ENCODE assay signal across 10 cellular contexts in genomic region chr11:119369035-119369925, GRCh38. TPM values are rescaled to one million over a fixed set of nuclear protein-coding genes. Genes with fewer than 3 reads are reported as not detected.
DNase-seq lines count a peak whose midpoint lies in the region; ATAC-seq and TF ChIP-seq lines count a peak whose summit lies in the region.
"Had no signal": no experiment of that assay in that cellular context is flagged by ENCODE, and none has a peak within 500 bp of the region (broad histone marks: within the 10 kb centered on the region; RNA-seq: fewer than 3 reads in every experiment).

No MANE protein-coding gene starts in this region.

- peak overlapping the region; percentile 26 to 99 (median 92) for H3K27ac ChIP-seq in dorsolateral prefrontal cortex
- H3K27ac ChIP-seq in transverse colon: peak overlapping the region; percentile 80 to 88 (median 86)

- WGBS in transverse colon (ENCODE audit: low coverage in 1 of 2), 2 donors: 33 to 49% methylated on average over 4 to 13 of the region's 13 CpGs

- TF ChIP-seq CTCF in dorsolateral prefrontal cortex (IDR thresholded peaks at IDR 0.05 in 54 of 56, conservative IDR thresholded peaks at IDR 0.05 in 2 of 56; ENCODE audit: low read depth in 1 of 56, partially characterized antibody in 56 of 56) (no peak), transverse colon (IDR thresholded peaks at IDR 0.05) (no peak)

- intact Hi-C loops in dorsolateral prefrontal cortex (cut with DNase I): loop anchor here in 1 of 2 donors (5.0 kb wide), 1 partner anchor 48 kb away; no protein-coding TSS in a partner anchor
- intact Hi-C loops in transverse colon (cut with DNase I; ENCODE audit: low total_unique reads): no loop called here

- peaks cover 44 to 74% (median 71%) of the 10 kb centered on the region in 4 donors for H3K4me1 ChIP-seq in transverse colon

- DNase-seq in NCI-H1105 treated with DMSO at 0.1 percent for 48 hours (lab: John Stamatoyannopoulos, UW) (peak; percentile 37), NCI-H1105 (lab: John Stamatoyannopoulos, UW) (no peak), dorsolateral prefrontal cortex (no peak), mesenteric fat pad (ENCODE audit: low spot score) (peak; percentile 55), transverse colon (peak; percentile 66), NCI-H1417 treated with DMSO at 0.1 percent for 48 hours (lab: John Stamatoyannopoulos, UW) (no peak), COLO668 (lab: John Stamatoyannopoulos, UW; ENCODE audit: unreplicated experiment) (no peak)
- DNase-seq: GDM1, SW 1271 had no signal

- in situ Hi-C loops in transverse colon (cut with MboI; ENCODE audit: low pct_ligation_motif_present in 1 of 4, low pct_unique_long_range_greater_than_20kb in 1 of 4, low sequenced_read_pairs in 3 of 4): no loop called here

- H3K27me3 ChIP-seq in dorsolateral prefrontal cortex (no peaks in the 10 kb centered on the region), transverse colon (peaks cover 2% of the 10 kb centered on the region)

- H3K9me3 ChIP-seq in transverse colon: no peaks in the 10 kb centered on the region

- no peak for ATAC-seq in GM19324 (IDR thresholded peaks at IDR 0.05; ENCODE audit: low FRiP score, unreplicated experiment)

- peak overlapping the region in 52 of 59 donors; percentile 2 to 55 (median 32) for H3K4me3 ChIP-seq in dorsolateral prefrontal cortex
- peak overlapping the region in 1 of 4 donors; percentile 15 for H3K4me3 ChIP-seq in transverse colon

- TF ChIP-seq POLR2A in transverse colon (IDR thresholded peaks at IDR 0.05): no peak

- peak; percentile 47 for TF ChIP-seq EP300 in transverse colon (IDR thresholded peaks at IDR 0.05; ENCODE audit: low read depth)

- H3K36me3 ChIP-seq in transverse colon: no peaks in the 10 kb centered on the region

RNA-seq across cellular contexts. Expression of gene USP2, which starts 12.2 kb away (rescaled TPM):
- total RNA-seq in dorsolateral prefrontal cortex (10 to 100 TPM; 32.5 to 68.6 (median 46.7) TPM), mesenteric fat pad (4.2 TPM), transverse colon (10 to 100 TPM in 3 of 4 donors, 1 to 10 TPM in 1; 9.8 to 26.6 (median 22.7) TPM)

RNA-seq across cellular contexts. Expression of gene MFRP, which starts 22.8 kb away (rescaled TPM):
- total RNA-seq in dorsolateral prefrontal cortex (under 1 TPM in 1 of 120 experiments, not detected in 119; 0.32 TPM), mesenteric fat pad (not detected), transverse colon (under 1 TPM in 1 of 4 donors, not detected in 3; 0.32 TPM)

RNA-seq across cellular contexts. Expression of gene C1QTNF5, which starts 28.6 kb away (rescaled TPM):
- total RNA-seq in dorsolateral prefrontal cortex (10 to 100 TPM in 74 of 120 experiments, 1 to 10 TPM in 46; 5.1 to 23.2 (median 10.8) TPM), mesenteric fat pad (52.9 TPM), transverse colon (10 to 100 TPM in 2 of 4 donors, 1 to 10 TPM in 2; 7.6 to 20.5 (median 11.4) TPM)

RNA-seq across cellular contexts. Expression of gene RNF26, which starts 35.0 kb away (rescaled TPM):
- total RNA-seq in dorsolateral prefrontal cortex (10 to 100 TPM; 15.9 to 31.2 (median 24.4) TPM), mesenteric fat pad (20.6 TPM), transverse colon (10 to 100 TPM; 10.0 to 27.3 (median 13.9) TPM)

RNA-seq across cellular contexts. Expression of gene MCAM, which starts 52.4 kb away (rescaled TPM):
- total RNA-seq in dorsolateral prefrontal cortex: 100 to 1,000 TPM in 2 of 120 experiments, 10 to 100 TPM in 118; 17.4 to 120 (median 43.4) TPM
- 550 TPM for total RNA-seq in mesenteric fat pad
- total RNA-seq in transverse colon: 100 to 1,000 TPM in 3 of 4 donors, 10 to 100 TPM in 1; 87.4 to 466 (median 150) TPM

Comparison
In these comparisons a context has a peak if more than half of its experiments do, and no peak if none do; other contexts are left out.
1. DNase-seq: peak in NCI-H1105 treated with DMSO at 0.1 percent for 48 hours (single experiment), mesenteric fat pad (single experiment) and transverse colon (single experiment); none in NCI-H1105 (single experiment), dorsolateral prefrontal cortex (0 of 10), NCI-H1417 treated with DMSO at 0.1 percent for 48 hours (single experiment) and COLO668 (single experiment).